ENCODE assay signal across 1 cellular context in the genomic region with DNA sequence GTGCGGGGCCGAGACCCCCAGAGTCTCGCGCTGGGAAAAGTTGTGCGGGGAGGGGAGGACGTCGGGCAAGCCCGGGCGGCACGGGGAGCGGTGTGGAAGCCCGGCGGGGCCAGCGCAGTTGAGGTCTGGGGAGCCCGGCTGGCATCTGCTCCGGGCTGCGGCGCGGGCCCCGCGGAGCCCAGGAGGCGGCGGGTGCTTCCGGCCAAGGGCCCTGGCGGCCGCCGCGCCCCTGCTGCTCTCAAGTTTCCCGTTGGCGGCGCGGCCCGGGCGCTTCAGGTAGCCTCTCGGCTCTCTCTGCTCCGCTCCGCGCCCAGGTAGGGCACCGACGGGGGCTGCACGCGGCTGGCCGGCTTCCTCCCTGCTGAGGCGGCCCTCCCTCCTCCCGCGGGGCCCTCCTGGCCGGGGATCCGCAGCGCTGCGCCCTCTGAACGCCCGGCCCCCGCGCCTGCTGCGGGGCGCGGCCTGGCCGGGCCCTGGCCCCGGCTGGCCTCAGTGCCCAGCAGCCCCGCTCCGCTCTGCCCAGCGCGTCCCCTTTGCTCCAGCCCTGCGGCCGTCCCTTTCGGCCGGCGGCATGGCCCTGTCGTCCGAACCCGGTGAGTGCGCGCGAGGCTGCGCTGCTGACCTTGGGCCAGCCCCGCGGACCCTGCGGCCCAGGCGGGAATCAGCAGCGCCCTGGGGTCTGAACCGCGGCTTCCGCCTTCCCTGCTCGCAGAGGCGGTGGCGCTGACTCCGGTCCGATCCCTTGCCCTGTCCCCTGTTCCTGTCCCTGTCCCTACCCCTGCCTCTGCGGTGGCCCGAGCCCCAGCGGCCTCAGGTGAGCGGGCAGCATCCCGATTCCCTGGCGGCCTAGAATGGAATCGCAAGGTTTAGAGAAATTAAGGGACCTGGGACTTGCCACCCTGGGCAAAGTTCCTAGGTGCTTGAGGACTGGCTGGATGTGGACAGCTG.
TF ChIP-seq lines count a peak whose summit lies in the region.

No MANE protein-coding gene starts in this region.

TF ChIP-seq in WTC11, 78 proteins besides CTCF, POLR2A, EP300 and RAD21 (continued from another document):
- TF ChIP-seq NFYB (CRISPR knock-in tag; conservative IDR thresholded peaks at IDR 0.05; ENCODE audit: low read depth) (no peak), EMX1 (CRISPR knock-in tag; IDR thresholded peaks at IDR 0.05) (no peak), SMAD3 (CRISPR knock-in tag; IDR thresholded peaks at IDR 0.05; ENCODE audit: borderline replicate concordance) (no peak), FOXJ3 (CRISPR knock-in tag; IDR thresholded peaks at IDR 0.05; ENCODE audit: borderline replicate concordance) (no peak), HMGA2 (CRISPR knock-in tag; IDR thresholded peaks at IDR 0.05) (no peak), ERG (CRISPR knock-in tag; IDR thresholded peaks at IDR 0.05) (no peak), ESRRA (CRISPR knock-in tag; IDR thresholded peaks at IDR 0.05; ENCODE audit: borderline replicate concordance) (no peak), OVOL2 (CRISPR knock-in tag; IDR thresholded peaks at IDR 0.05; ENCODE audit: borderline replicate concordance) (no peak), ZBTB21 (CRISPR knock-in tag; IDR thresholded peaks at IDR 0.05; ENCODE audit: borderline replicate concordance) (peak; percentile 44; the same call in 1 of the 2 replicates), ZNF219 (CRISPR knock-in tag; IDR thresholded peaks at IDR 0.05; ENCODE audit: borderline replicate concordance) (no peak), ZNF423 (CRISPR knock-in tag; IDR thresholded peaks at IDR 0.05) (peak; percentile 45; the same call in 1 of the 2 replicates), E2F5 (CRISPR knock-in tag; IDR thresholded peaks at IDR 0.05) (peak; percentile 68; the same call in 1 of the 2 replicates), CREM (CRISPR knock-in tag; IDR thresholded peaks at IDR 0.05) (peak; percentile 49; the same call in 1 of the 2 replicates)
- TF ChIP-seq, protein P1, sequence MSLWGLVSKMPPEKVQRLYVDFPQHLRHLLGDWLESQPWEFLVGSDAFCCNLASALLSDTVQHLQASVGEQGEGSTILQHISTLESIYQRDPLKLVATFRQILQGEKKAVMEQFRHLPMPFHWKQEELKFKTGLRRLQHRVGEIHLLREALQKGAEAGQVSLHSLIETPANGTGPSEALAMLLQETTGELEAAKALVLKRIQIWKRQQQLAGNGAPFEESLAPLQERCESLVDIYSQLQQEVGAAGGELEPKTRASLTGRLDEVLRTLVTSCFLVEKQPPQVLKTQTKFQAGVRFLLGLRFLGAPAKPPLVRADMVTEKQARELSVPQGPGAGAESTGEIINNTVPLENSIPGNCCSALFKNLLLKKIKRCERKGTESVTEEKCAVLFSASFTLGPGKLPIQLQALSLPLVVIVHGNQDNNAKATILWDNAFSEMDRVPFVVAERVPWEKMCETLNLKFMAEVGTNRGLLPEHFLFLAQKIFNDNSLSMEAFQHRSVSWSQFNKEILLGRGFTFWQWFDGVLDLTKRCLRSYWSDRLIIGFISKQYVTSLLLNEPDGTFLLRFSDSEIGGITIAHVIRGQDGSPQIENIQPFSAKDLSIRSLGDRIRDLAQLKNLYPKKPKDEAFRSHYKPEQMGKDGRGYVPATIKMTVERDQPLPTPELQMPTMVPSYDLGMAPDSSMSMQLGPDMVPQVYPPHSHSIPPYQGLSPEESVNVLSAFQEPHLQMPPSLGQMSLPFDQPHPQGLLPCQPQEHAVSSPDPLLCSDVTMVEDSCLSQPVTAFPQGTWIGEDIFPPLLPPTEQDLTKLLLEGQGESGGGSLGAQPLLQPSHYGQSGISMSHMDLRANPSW (CRISPR knock-in tag; conservative IDR thresholded peaks at IDR 0.05; ENCODE audit: low read depth) = 0 out of 2 replicates have a peak, but pooled peaks have one; percentile 23
- TF ChIP-seq, protein P2, sequence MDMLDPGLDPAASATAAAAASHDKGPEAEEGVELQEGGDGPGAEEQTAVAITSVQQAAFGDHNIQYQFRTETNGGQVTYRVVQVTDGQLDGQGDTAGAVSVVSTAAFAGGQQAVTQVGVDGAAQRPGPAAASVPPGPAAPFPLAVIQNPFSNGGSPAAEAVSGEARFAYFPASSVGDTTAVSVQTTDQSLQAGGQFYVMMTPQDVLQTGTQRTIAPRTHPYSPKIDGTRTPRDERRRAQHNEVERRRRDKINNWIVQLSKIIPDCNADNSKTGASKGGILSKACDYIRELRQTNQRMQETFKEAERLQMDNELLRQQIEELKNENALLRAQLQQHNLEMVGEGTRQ (CRISPR knock-in tag; IDR thresholded peaks at IDR 0.05) = no peak
